15 cellular contexts compared by ENCODE assay signal in the genomic region with DNA sequence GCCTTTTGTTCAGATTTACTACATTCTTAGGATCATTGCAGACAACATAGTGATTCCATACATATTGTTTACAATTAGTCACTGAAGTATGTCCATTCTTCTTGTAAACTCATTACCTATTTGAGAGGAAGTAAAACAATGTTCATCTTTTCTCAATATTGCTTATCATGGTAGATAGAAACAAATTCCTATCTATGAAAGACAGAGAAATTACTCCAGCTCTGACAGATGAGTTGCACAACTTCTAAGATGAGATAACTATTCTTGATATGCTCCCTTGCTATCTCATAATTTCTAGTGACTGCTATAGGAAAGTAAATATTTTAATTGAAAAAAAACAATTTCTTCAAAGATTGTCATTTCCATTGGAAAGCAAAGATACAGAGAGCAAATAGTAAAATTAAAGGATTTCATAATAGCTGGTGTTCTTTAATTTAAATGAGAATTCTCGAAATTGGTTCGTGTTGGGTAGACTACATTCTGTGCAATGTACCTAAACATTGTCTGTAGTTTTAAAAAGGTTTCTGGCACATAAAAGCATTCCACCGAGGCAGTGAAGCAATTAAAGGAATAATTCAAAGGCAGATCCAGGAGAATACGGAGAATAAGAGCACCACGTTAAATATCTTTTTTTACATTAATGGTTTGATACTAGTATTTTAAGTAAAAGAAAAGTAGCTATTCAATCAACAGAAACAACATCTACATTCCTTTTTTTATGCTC.
DNase-seq lines count a peak whose midpoint lies in the region; ATAC-seq and TF ChIP-seq lines count a peak whose summit lies in the region.
"Had no signal": no experiment of that assay in that cellular context is flagged by ENCODE, and none has a peak within 500 bp of the region (broad histone marks: within the 10 kb centered on the region; RNA-seq: fewer than 3 reads in every experiment).

No MANE protein-coding gene starts in this region.

- no peaks in the 10 kb centered on the region for H3K36me3 Mint-ChIP-seq in GM23338 (ENCODE audit: low read depth)

- H3K4ac ChIP-seq in trophoblast cell (ENCODE audit: low read depth, low read length): no peak overlapping the region

- no peaks in the 10 kb centered on the region for H3K4me1 Mint-ChIP-seq in GM23338

- no peak overlapping the region for H3K9ac ChIP-seq in trophoblast cell (ENCODE audit: low read length)
- H3K9ac ChIP-seq: GM23248 had no signal

- no peak for TF ChIP-seq CTCF in GM23338 (conservative IDR thresholded peaks at IDR 0.05; ENCODE audit: low read depth in 2 of 2)

- H3K18ac ChIP-seq in trophoblast cell (ENCODE audit: low read length): no peak overlapping the region

- no peak overlapping the region for H4K8ac ChIP-seq in trophoblast cell (ENCODE audit: low read depth, low read length)

- no peak overlapping the region for H2BK120ac ChIP-seq in trophoblast cell (ENCODE audit: insufficient read depth, low read length, poor library complexity)

- no peaks in the 10 kb centered on the region for H3K4me1 ChIP-seq in trophoblast cell (ENCODE audit: control insufficient read depth in 1 of 2, insufficient read depth in 2 of 2, low read length in 2 of 2)
- H3K4me1 ChIP-seq in GM23338 (ENCODE audit: insufficient read depth): no peaks in the 10 kb centered on the region
- H3K4me1 ChIP-seq: Caco-2 had no signal

- H4K20me1 ChIP-seq in GM23338 (replicated peaks; ENCODE audit: insufficient read depth): no peaks in the 10 kb centered on the region

- H3K4me2 ChIP-seq in trophoblast cell (ENCODE audit: low read length): no peak overlapping the region
- H3K4me2 ChIP-seq in GM23338: no peak overlapping the region

- no peak overlapping the region for H3K23ac ChIP-seq in trophoblast cell (ENCODE audit: low read length)

- H2BK12ac ChIP-seq in trophoblast cell (ENCODE audit: low read length): no peak overlapping the region

- no peaks in the 10 kb centered on the region for H3F3A ChIP-seq in GM23338 (replicated peaks; ENCODE audit: low read depth)

- no peaks in the 10 kb centered on the region for H3K79me1 ChIP-seq in trophoblast cell (ENCODE audit: low read length)

- no peak overlapping the region for H2AFZ ChIP-seq in trophoblast cell (ENCODE audit: insufficient read depth, low read length, poor library complexity)
- no peak overlapping the region for H2AFZ ChIP-seq in GM23338
- H2AFZ ChIP-seq: GM23248 had no signal

- H3K9me2 ChIP-seq in GM23338 (ENCODE audit: insufficient read depth): no peaks in the 10 kb centered on the region

- H3K4me3 Mint-ChIP-seq in GM23338: no peak overlapping the region
- H3K4me3 Mint-ChIP-seq: CD4-positive, alpha-beta T cell had no signal

- no peak overlapping the region for H3K27ac Mint-ChIP-seq in GM23338
- H3K27ac Mint-ChIP-seq: CD4-positive, alpha-beta T cell had no signal

- ATAC-seq in HG03354 (IDR thresholded peaks at IDR 0.05; ENCODE audit: poor library complexity, severe bottlenecking, unreplicated experiment) (no peak), GM23338 (no peak)

- H3K27ac ChIP-seq in trophoblast cell (ENCODE audit: low read depth, low read length): no peak overlapping the region
- H3K27ac ChIP-seq in GM23338 (ENCODE audit: low read depth): no peak overlapping the region
- H3K27ac ChIP-seq: GM23248 had no signal

- H4K91ac ChIP-seq in trophoblast cell (ENCODE audit: low read depth, low read length): no peak overlapping the region

- no peak overlapping the region for H4K12ac ChIP-seq in trophoblast cell (ENCODE audit: low read depth, low read length)

- H3K9me3 Mint-ChIP-seq in GM23338: no peaks in the 10 kb centered on the region

- no peaks in the 10 kb centered on the region for H3K27me3 Mint-ChIP-seq in GM23338 (ENCODE audit: insufficient read depth, low read depth, poor library complexity)
- H3K27me3 Mint-ChIP-seq: CD4-positive, alpha-beta T cell had no signal

- DNase-seq in NCI-H146 (lab: John Stamatoyannopoulos, UW) (peak; percentile 90), NCI-H226 (peak; percentile 1), astrocyte of the hippocampus (ENCODE audit: low read depth, low spot score) (peak; percentile 16), trophoblast cell (peak; percentile 2 to 62), GM23338 (ENCODE audit: low spot score) (no peak)
- DNase-seq in NK-92 treated with Interleukin-12 subunit alpha and Interleukin-12 subunit beta, amount 100 ng/mL, for 24 hours (lab: John Stamatoyannopoulos, UW): no peak
- DNase-seq: ACHN; BE2C; C1 segment of cervical spinal cord; Caco-2; CD4-positive, alpha-beta T cell; GM23248; HCEC 1CT; IMR-90 had no signal

- H3K4me3 ChIP-seq in trophoblast cell (ENCODE audit: low read depth, low read length) (no peak overlapping the region), GM23338 (no peak overlapping the region)
- H3K4me3 ChIP-seq: GM23248 had no signal

- H3K27me3 ChIP-seq in trophoblast cell (ENCODE audit: insufficient read depth, low read length): no peaks in the 10 kb centered on the region
- H3K27me3 ChIP-seq in GM23338 (ENCODE audit: insufficient read depth): no peaks in the 10 kb centered on the region
- H3K27me3 ChIP-seq: BE2C had no signal

- H3K14ac ChIP-seq in trophoblast cell (ENCODE audit: low read length): no peak overlapping the region

- H3K79me2 ChIP-seq in trophoblast cell (ENCODE audit: control insufficient read depth, insufficient read depth, low read length, poor library complexity) (no peaks in the 10 kb centered on the region), GM23338 (replicated peaks; ENCODE audit: insufficient read depth) (no peaks in the 10 kb centered on the region)

- H2AK5ac ChIP-seq in trophoblast cell (ENCODE audit: low read length): no peak overlapping the region

- H3K9me3 ChIP-seq in trophoblast cell (ENCODE audit: insufficient read depth, low read depth, low read length): no peaks in the 10 kb centered on the region
- H3K9me3 ChIP-seq: BE2C, Caco-2 had no signal

- no peak overlapping the region for H2BK5ac ChIP-seq in trophoblast cell (ENCODE audit: low read depth, low read length, poor library complexity)

- H3K36me3 ChIP-seq in trophoblast cell (ENCODE audit: control insufficient read depth in 1 of 2, insufficient read depth in 2 of 2, low read length in 2 of 2): no peaks in the 10 kb centered on the region
- H3K36me3 ChIP-seq in GM23338 (ENCODE audit: insufficient read depth): no peaks in the 10 kb centered on the region
- H3K36me3 ChIP-seq: BE2C had no signal

- no CpG with 5 or more reads among the region's 5 CpGs for WGBS in trophoblast cell (ENCODE audit: extremely low coverage, insufficient coverage, insufficient read length)

TF ChIP-seq in GM23338, 12 proteins besides CTCF, POLR2A, EP300 and RAD21 (continues in another document):
- TF ChIP-seq, protein P1, sequence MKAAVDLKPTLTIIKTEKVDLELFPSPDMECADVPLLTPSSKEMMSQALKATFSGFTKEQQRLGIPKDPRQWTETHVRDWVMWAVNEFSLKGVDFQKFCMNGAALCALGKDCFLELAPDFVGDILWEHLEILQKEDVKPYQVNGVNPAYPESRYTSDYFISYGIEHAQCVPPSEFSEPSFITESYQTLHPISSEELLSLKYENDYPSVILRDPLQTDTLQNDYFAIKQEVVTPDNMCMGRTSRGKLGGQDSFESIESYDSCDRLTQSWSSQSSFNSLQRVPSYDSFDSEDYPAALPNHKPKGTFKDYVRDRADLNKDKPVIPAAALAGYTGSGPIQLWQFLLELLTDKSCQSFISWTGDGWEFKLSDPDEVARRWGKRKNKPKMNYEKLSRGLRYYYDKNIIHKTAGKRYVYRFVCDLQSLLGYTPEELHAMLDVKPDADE (IDR thresholded peaks at IDR 0.05): no peak
- TF ChIP-seq ZNF114 (CRISPR knock-in tag; IDR thresholded peaks at IDR 0.05) (no peak), ZNF331 (CRISPR knock-in tag; IDR thresholded peaks at IDR 0.05; ENCODE audit: low read depth) (no peak)

Comparison
In these comparisons a context has a peak if more than half of its experiments do, and no peak if none do; other contexts are left out.
1. DNase-seq: peak in NCI-H146 (single experiment), NCI-H226 (single experiment), astrocyte of the hippocampus (single experiment) and trophoblast cell (2 of 2); none in GM23338 (single experiment) and NK-92 treated with Interleukin-12 subunit alpha and Interleukin-12 subunit beta, amount 100 ng/mL, for 24 hours (single experiment).